21 cellular contexts compared by ENCODE assay signal in the genomic region with DNA sequence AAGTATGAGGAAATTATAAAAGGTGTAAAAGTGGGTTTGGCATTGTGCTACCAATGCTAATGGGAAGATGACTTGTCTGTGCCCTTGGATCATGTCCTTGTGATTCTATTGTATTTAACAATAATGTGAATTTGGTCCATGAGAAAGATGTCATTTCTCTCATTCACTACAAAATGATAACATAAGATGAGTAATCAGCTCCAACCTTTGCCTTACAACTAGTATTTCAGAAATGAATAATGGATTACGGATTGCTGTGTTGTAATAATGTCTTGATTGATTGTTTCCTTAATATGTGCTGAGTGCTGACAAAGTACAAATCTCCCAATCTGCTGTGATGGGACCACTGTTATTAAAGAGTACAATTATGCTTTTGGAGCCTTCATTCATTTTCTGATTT.
DNase-seq lines count a peak whose midpoint lies in the region; ATAC-seq and TF ChIP-seq lines count a peak whose summit lies in the region.
"Had no signal": no experiment of that assay in that cellular context is flagged by ENCODE, and none has a peak within 500 bp of the region (broad histone marks: within the 10 kb centered on the region; RNA-seq: fewer than 3 reads in every experiment).

No MANE protein-coding gene starts in this region.

- H3K4me3 ChIP-seq in mammary epithelial cell (replicated peaks in 1 of 3; ENCODE audit: insufficient read depth in 1 of 3, low read depth in 2 of 3, low read length in 3 of 3) (no peak overlapping the region), breast epithelium (no peak overlapping the region), epithelial cell of esophagus (ENCODE audit: low read length) (no peak overlapping the region)
- H3K4me3 ChIP-seq: GM23248, SJCRH30 had no signal

- BruUV-seq in mammary epithelial cell (replicated peaks; lab: Mats Ljungman, UMichigan), result no TSS peak

- no peak overlapping the region for H3K4me3 Mint-ChIP-seq in activated CD4-positive, alpha-beta T cell treated with anti-CD3 and anti-CD28 coated beads, Interleukin-2, amount 10 ng/mL, durations not matched to agents 7 days and 5 days
- H3K4me3 Mint-ChIP-seq: H9 had no signal

- no peaks in the 10 kb centered on the region for H3K36me3 Mint-ChIP-seq in activated CD4-positive, alpha-beta T cell treated with anti-CD3 and anti-CD28 coated beads, Interleukin-2, amount 10 ng/mL, durations not matched to agents 7 days and 5 days (ENCODE audit: low read depth)

- POLR2A ChIA-PET in RWPE1 (lab: Yijun Ruan, JAX; ENCODE audit: low non-redundant PET), result no interaction called here
- POLR2A ChIA-PET in activated CD4-positive, alpha-beta T cell treated with anti-CD3 and anti-CD28 coated beads, Interleukin-2, amount 10 ng/mL, durations not matched to agents 7 days and 5 days (lab: Charles Lee), result no interaction called here

- H3K9me3 Mint-ChIP-seq in activated CD4-positive, alpha-beta T cell treated with anti-CD3 and anti-CD28 coated beads, Interleukin-2, amount 10 ng/mL, durations not matched to agents 7 days and 5 days, result no peaks in the 10 kb centered on the region

- H2AFZ ChIP-seq in mammary epithelial cell (ENCODE audit: low read depth, low read length), result no peak overlapping the region
- H2AFZ ChIP-seq: GM23248 had no signal

- TF ChIP-seq CTCF in mammary epithelial cell (conservative IDR thresholded peaks at IDR 0.05 in 1 of 2, IDR thresholded peaks at IDR 0.05 in 1 of 2; ENCODE audit: extremely low read depth in 1 of 2, insufficient read depth in 1 of 2, low read depth in 1 of 2, low read length in 2 of 2) (no peak), breast epithelium (IDR thresholded peaks at IDR 0.05) (no peak), RWPE1 (conservative IDR thresholded peaks at IDR 0.05; ENCODE audit: low read depth) (no peak), epithelial cell of esophagus (IDR thresholded peaks at IDR 0.05; ENCODE audit: insufficient read depth, low read depth, low read length, missing control alignments) (no peak)

- 33% methylated on average over 1 of the region's 1 CpG for WGBS in mammary epithelial cell (ENCODE audit: low coverage, missing lambda C conversion rate)

- no peak for ATAC-seq in HG02852 (IDR thresholded peaks at IDR 0.05; ENCODE audit: unreplicated experiment)
- ATAC-seq in GM18505 (IDR thresholded peaks at IDR 0.05; ENCODE audit: unreplicated experiment), result no peak
- ATAC-seq: HepG2, Right ventricle myocardium inferior, SK-N-SH treated with all-trans-retinoic acid at 6 μM for 48 hours had no signal

- in situ Hi-C loops in mammary epithelial cell (cut with MboI; ENCODE audit: low sequenced_read_pairs in 2 of 2), result no loop called here

- no peak overlapping the region for H3K9ac ChIP-seq in mammary epithelial cell (ENCODE audit: insufficient read depth, low read length)
- H3K9ac ChIP-seq: GM23248 had no signal

- H3K79me2 ChIP-seq in mammary epithelial cell (ENCODE audit: insufficient read depth, low read length), result no peaks in the 10 kb centered on the region

- H3K36me3 ChIP-seq in mammary epithelial cell (ENCODE audit: insufficient read depth, low read length), result no peaks in the 10 kb centered on the region
- no peaks in the 10 kb centered on the region for H3K36me3 ChIP-seq in breast epithelium
- H3K36me3 ChIP-seq: SJCRH30 had no signal

- H3K27me3 ChIP-seq in mammary epithelial cell (ENCODE audit: insufficient read depth, low read length), result no peaks in the 10 kb centered on the region
- H3K27me3 ChIP-seq in breast epithelium, result no peaks in the 10 kb centered on the region
- H3K27me3 ChIP-seq: SJCRH30 had no signal

- dilution Hi-C loops in mammary epithelial cell (cut with HindIII; ENCODE audit: low sequenced_read_pairs), result no loop called here

- H3K4me1 Mint-ChIP-seq in activated CD4-positive, alpha-beta T cell treated with anti-CD3 and anti-CD28 coated beads, Interleukin-2, amount 10 ng/mL, durations not matched to agents 7 days and 5 days, result no peaks in the 10 kb centered on the region

- H3K27me3 Mint-ChIP-seq in activated CD4-positive, alpha-beta T cell treated with anti-CD3 and anti-CD28 coated beads, Interleukin-2, amount 10 ng/mL, durations not matched to agents 7 days and 5 days, result no peaks in the 10 kb centered on the region

- no peak for TF ChIP-seq POLR2A in breast epithelium (IDR thresholded peaks at IDR 0.05)
- no peak for TF ChIP-seq POLR2A in GM18505 (IDR thresholded peaks at IDR 0.05; ENCODE audit: borderline replicate concordance, extremely low read depth, insufficient read depth, insufficient read length)

- intact Hi-C loops in mammary epithelial cell (cut with micrococcal nuclease) (no loop called here), breast epithelium (cut with DNase I; ENCODE audit: low total_unique reads) (no loop called here)

- CTCF ChIA-PET in mammary epithelial cell (lab: Charles Lee; ENCODE audit: low non-redundant PET), result no interaction called here
- CTCF ChIA-PET in RWPE1 (lab: Yijun Ruan, JAX), result no interaction called here
- CTCF ChIA-PET in activated CD4-positive, alpha-beta T cell treated with anti-CD3 and anti-CD28 coated beads, Interleukin-2, amount 10 ng/mL, durations not matched to agents 7 days and 5 days (lab: Charles Lee), result no interaction called here

- no peaks in the 10 kb centered on the region for H4K20me1 ChIP-seq in mammary epithelial cell (ENCODE audit: insufficient read depth, low read length)

- H3K27ac ChIP-seq in mammary epithelial cell (ENCODE audit: insufficient read depth, low read depth, low read length), result no peak overlapping the region
- no peak overlapping the region for H3K27ac ChIP-seq in breast epithelium
- no peak overlapping the region for H3K27ac ChIP-seq in RWPE1
- H3K27ac ChIP-seq: GM23248, SJCRH30 had no signal

- no peak overlapping the region for H3K4me2 ChIP-seq in mammary epithelial cell (ENCODE audit: insufficient read depth, low read depth, low read length)

- DNase-seq in mammary epithelial cell, result peak; percentile 29
- DNase-seq in breast epithelium (ENCODE audit: low spot score in 2 of 2), result no peak
- DNase-seq in RWPE1 (ENCODE audit: low spot score), result peak; percentile 9
- peak; percentile 70 for DNase-seq in epithelial cell of esophagus (ENCODE audit: low read depth)
- no peak for DNase-seq in activated CD4-positive, alpha-beta T cell treated with anti-CD3 and anti-CD28 coated beads, Interleukin-2, amount 10 ng/mL, durations not matched to agents 7 days and 5 days
- DNase-seq: 8988T, Calu3, GM23248, H9, Karpas-422, NCI-H1092 treated with DMSO at 0.1 percent for 48 hours, NCI-H1436 treated with DMSO at 0.1 percent for 48 hours, NCI-H187 treated with DMSO at 0.1 percent for 48 hours, NCI-H524, NCI-H774, SJCRH30 had no signal

- no peak overlapping the region for H3K27ac Mint-ChIP-seq in activated CD4-positive, alpha-beta T cell treated with anti-CD3 and anti-CD28 coated beads, Interleukin-2, amount 10 ng/mL, durations not matched to agents 7 days and 5 days
- H3K27ac Mint-ChIP-seq: H9 had no signal

- H3K9me3 ChIP-seq in mammary epithelial cell (replicated peaks; ENCODE audit: insufficient read depth, low read length) (no peaks in the 10 kb centered on the region), breast epithelium (no peaks in the 10 kb centered on the region)
- H3K9me3 ChIP-seq: SJCRH30 had no signal

- H3K4me1 ChIP-seq in mammary epithelial cell (ENCODE audit: insufficient read depth, low read length) (peaks cover 10% of the 10 kb centered on the region), breast epithelium (no peaks in the 10 kb centered on the region)
- H3K4me1 ChIP-seq: SJCRH30 had no signal

Comparison
In these comparisons a context has a peak if more than half of its experiments do, and no peak if none do; other contexts are left out.
1. DNase-seq: peak in mammary epithelial cell (single experiment), RWPE1 (single experiment) and epithelial cell of esophagus (single experiment); none in breast epithelium (0 of 2) and activated CD4-positive, alpha-beta T cell treated with anti-CD3 and anti-CD28 coated beads, Interleukin-2, amount 10 ng/mL, durations not matched to agents 7 days and 5 days (single experiment).